Comparison of ENCODE assay signal across 28 cellular contexts in the genomic region with DNA sequence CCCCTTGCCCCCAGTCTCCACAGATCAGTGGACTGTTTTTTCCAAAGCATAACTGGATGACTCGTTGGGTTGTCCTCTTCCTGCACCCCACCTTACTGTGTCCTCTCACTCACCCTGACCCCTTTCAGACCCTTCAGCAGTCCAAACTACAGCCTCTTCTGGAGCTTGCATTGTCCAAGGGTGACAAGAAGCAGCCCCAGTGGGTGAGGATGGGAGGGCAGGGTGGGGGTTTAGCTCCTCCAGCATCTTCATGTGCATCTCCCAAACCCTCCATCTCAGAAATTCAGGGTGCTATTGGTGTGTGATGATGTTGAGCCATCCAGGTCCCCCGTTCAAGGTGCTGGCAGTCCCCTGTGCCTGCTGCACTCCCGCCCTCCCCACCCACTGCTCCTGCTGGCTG.
"Had no signal": no experiment of that assay in that cellular context is flagged by ENCODE, and none has a peak within 500 bp of the region (broad histone marks: within the 10 kb centered on the region; RNA-seq: fewer than 3 reads in every experiment).

No MANE protein-coding gene starts in this region.

- H3K4me1 ChIP-seq: ascending aorta, breast epithelium had no signal

- H3K36me3 ChIP-seq: ascending aorta, breast epithelium, cardiac muscle cell had no signal

- H3K4me3 ChIP-seq: ascending aorta, breast epithelium, cardiac muscle cell, coronary artery, dorsolateral prefrontal cortex had no signal

- DNase-seq: activated CD4-positive, alpha-beta memory T cell treated with anti-CD3 and anti-CD28 coated beads for 36 hours; activated CD4-positive, alpha-beta T cell treated with anti-CD3 and anti-CD28 coated beads for 36 hours; activated CD4-positive, alpha-beta T cell treated with anti-CD3 and anti-CD28 coated beads, Interleukin-2, amount 10 ng/mL, durations not matched to agents 24 days and 14 days; activated CD4-positive, CD25-positive, alpha-beta regulatory T cell; activated CD4-positive, CD25-positive, alpha-beta regulatory T cell treated with anti-CD3 and anti-CD28 coated beads, Interleukin-2, amount 50 U/mL, for 72 hours; activated CD8-positive, alpha-beta memory T cell treated with anti-CD3 and anti-CD28 coated beads, Interleukin-2, amount 10 ng/mL, durations not matched to agents 7 days and 5 days; activated CD8-positive, alpha-beta memory T cell treated with anti-CD3 and anti-CD28 coated beads, Interleukin-2, amount 50 U/mL, for 4 hours; activated CD8-positive, alpha-beta T cell treated with anti-CD3 and anti-CD28 coated beads, Interleukin-2, amount 10 ng/mL, durations not matched to agents 7 days and 5 days; activated gamma-delta T cell; activated naive CD4-positive, alpha-beta T cell; activated naive CD4-positive, alpha-beta T cell treated with anti-CD3 and anti-CD28 coated beads, Interleukin-2, amount 10 ng/mL, durations not matched to agents 7 days and 5 days; activated naive CD8-positive, alpha-beta T cell treated with anti-CD3 and anti-CD28 coated beads, Interleukin-2, amount 10 ng/mL, durations not matched to agents 7 days and 5 days; activated T-cell treated with anti-CD3 and anti-CD28 coated beads, Interleukin-2, amount 50 U/mL, for 1 hour; activated T-cell treated with anti-CD3 and anti-CD28 coated beads, Interleukin-2, amount 50 U/mL, for 72 hours; dorsolateral prefrontal cortex; effector memory CD4-positive, alpha-beta T cell; endodermal cell; foreskin fibroblast; SW 1271; T-helper 1 cell; T-helper 17 cell; T1000 had no signal

- H3K9me3 ChIP-seq: ascending aorta, breast epithelium had no signal

- H3K27ac ChIP-seq: ascending aorta, cardiac muscle cell, dorsolateral prefrontal cortex had no signal

- ATAC-seq: activated CD4-positive, alpha-beta T cell treated with anti-CD3 and anti-CD28 coated beads for 36 hours; activated CD8-positive, alpha-beta memory T cell treated with anti-CD3 and anti-CD28 coated beads, Interleukin-2, amount 10 ng/mL, durations not matched to agents 7 days and 5 days; activated CD8-positive, alpha-beta T cell treated with anti-CD3 and anti-CD28 coated beads, Interleukin-2, amount 10 ng/mL, durations not matched to agents 7 days and 5 days; activated naive CD4-positive, alpha-beta T cell treated with anti-CD3 and anti-CD28 coated beads, Interleukin-2, amount 50 U/mL, for 72 hours; activated T-cell treated with anti-CD3 and anti-CD28 coated beads, Interleukin-2, amount 50 U/mL, for 72 hours; esophagus mucosa; T-helper 17 cell had no signal

- H3K27me3 ChIP-seq: ascending aorta, breast epithelium, cardiac muscle cell had no signal
